Comparison of ENCODE assay signal across 15 cellular contexts in genomic region chr9:77021289-77021927, GRCh38. TPM values are rescaled to one million over a fixed set of nuclear protein-coding genes. Genes with fewer than 3 reads are reported as not detected.
DNase-seq lines count a peak whose midpoint lies in the region; ATAC-seq and TF ChIP-seq lines count a peak whose summit lies in the region.
"Had no signal": no experiment of that assay in that cellular context is flagged by ENCODE, and none has a peak within 500 bp of the region (broad histone marks: within the 10 kb centered on the region; RNA-seq: fewer than 3 reads in every experiment).

No MANE protein-coding gene starts in this region.

- no peaks in the 10 kb centered on the region for H3K9me3 ChIP-seq in SK-N-SH
- H3K9me3 ChIP-seq in naive thymus-derived CD4-positive, alpha-beta T cell (ENCODE audit: control insufficient read depth in 2 of 3, low read length in 3 of 3), result no peaks in the 10 kb centered on the region
- no peaks in the 10 kb centered on the region for H3K9me3 ChIP-seq in Caco-2
- H3K9me3 ChIP-seq: ascending aorta had no signal

- POLR2A ChIA-PET in SK-N-SH (lab: Yijun Ruan, JAX), result interaction anchor here (0.5 kb wide), 1 partner anchor 110 kb away, joined by 3 read pairs; no protein-coding TSS in a partner anchor
- POLR2A ChIA-PET in naive thymus-derived CD4-positive, alpha-beta T cell (lab: Charles Lee), result no interaction called here
- POLR2A ChIA-PET in Caco-2 (lab: Charles Lee), result no interaction called here

- H3K4me1 ChIP-seq in SK-N-SH (ENCODE audit: control insufficient read depth in 1 of 2, insufficient read depth in 2 of 2, low read depth in 1 of 2, low read length in 1 of 2) (no peaks in the 10 kb centered on the region; a peak in 1 of 4 replicates), Caco-2 (no peaks in the 10 kb centered on the region)
- H3K4me1 ChIP-seq in naive thymus-derived CD4-positive, alpha-beta T cell (ENCODE audit: control insufficient read depth in 2 of 2, insufficient read depth in 2 of 2, low read length in 2 of 2), result peaks cover 3 to 8% of the 10 kb centered on the region in 2 donors

- no peak for TF ChIP-seq RAD21 in SK-N-SH (IDR thresholded peaks at IDR 0.05; ENCODE audit: low read length)

- H3K4me3 ChIP-seq in SK-N-SH (ENCODE audit: low read depth in 2 of 2, low read length in 1 of 2) (no peak overlapping the region), Caco-2 (ENCODE audit: low read depth, low read length) (no peak overlapping the region)
- no peak overlapping the region for H3K4me3 ChIP-seq in naive thymus-derived CD4-positive, alpha-beta T cell (ENCODE audit: low read length)

- H3K9ac ChIP-seq in SK-N-SH, result no peak overlapping the region

- H3K36me3 ChIP-seq in SK-N-SH (replicated peaks in 1 of 2; ENCODE audit: control insufficient read depth in 1 of 2, insufficient read depth in 2 of 2, low read length in 1 of 2) (no peaks in the 10 kb centered on the region), Caco-2 (ENCODE audit: control insufficient read depth, insufficient read depth, low read length) (no peaks in the 10 kb centered on the region)
- H3K36me3 ChIP-seq in naive thymus-derived CD4-positive, alpha-beta T cell (ENCODE audit: control insufficient read depth in 2 of 3, insufficient read depth in 3 of 3, low read length in 3 of 3), result no peaks in the 10 kb centered on the region
- H3K36me3 ChIP-seq: ascending aorta had no signal

- intact Hi-C loops in naive thymus-derived CD4-positive, alpha-beta T cell (cut with micrococcal nuclease), result no loop called here
- intact Hi-C loops in Caco-2 (cut with micrococcal nuclease; ENCODE audit: unreplicated experiment), result no loop called here

- no peaks in the 10 kb centered on the region for H3F3A ChIP-seq in SK-N-SH (replicated peaks; ENCODE audit: insufficient read depth)

- DNase-seq in SK-N-SH (peak; percentile 23), GM20000 (ENCODE audit: low spot score) (peak; percentile 36), progenitor cell of endocrine pancreas (ENCODE audit: low spot score, unreplicated experiment) (no peak), Caco-2 (no peak)
- DNase-seq in naive thymus-derived CD4-positive, alpha-beta T cell, result no peak
- DNase-seq in central memory CD4-positive, alpha-beta T cell, result no peak
- DNase-seq: left colon, NCI-H1694, small intestine, T1000 had no signal

- H2AFZ ChIP-seq in SK-N-SH (ENCODE audit: low read depth), result no peak overlapping the region

- H3K36me3 Mint-ChIP-seq in brain (no peaks in the 10 kb centered on the region), progenitor cell of endocrine pancreas (ENCODE audit: insufficient read depth) (no peaks in the 10 kb centered on the region), Caco-2 (ENCODE audit: insufficient read depth, unreplicated experiment) (no peaks in the 10 kb centered on the region)
- peaks cover 0 to 7% (median 0%) of the 10 kb centered on the region in 5 donors for H3K36me3 Mint-ChIP-seq in naive thymus-derived CD4-positive, alpha-beta T cell

- no TSS peak for BruUV-seq in Caco-2 (replicated peaks; lab: Mats Ljungman, UMichigan)

- H3K79me2 ChIP-seq in SK-N-SH (ENCODE audit: insufficient read depth), result no peaks in the 10 kb centered on the region

- peaks cover 47% of the 10 kb centered on the region for H3K4me1 Mint-ChIP-seq in brain
- peaks cover 12 to 37% (median 26%) of the 10 kb centered on the region in 7 donors for H3K4me1 Mint-ChIP-seq in naive thymus-derived CD4-positive, alpha-beta T cell
- H3K4me1 Mint-ChIP-seq in progenitor cell of endocrine pancreas (ENCODE audit: low read depth), result peaks cover 7% of the 10 kb centered on the region
- no peaks in the 10 kb centered on the region for H3K4me1 Mint-ChIP-seq in Caco-2 (ENCODE audit: low read depth, unreplicated experiment)

- TF ChIP-seq CTCF in SK-N-SH (IDR thresholded peaks at IDR 0.05), result no peak
- no peak for TF ChIP-seq CTCF in GM20000 (IDR thresholded peaks at IDR 0.05; ENCODE audit: extremely low read depth, missing control alignments)
- TF ChIP-seq CTCF in brain (conservative IDR thresholded peaks at IDR 0.05), result no peak
- no peak for TF ChIP-seq CTCF in progenitor cell of endocrine pancreas (IDR thresholded peaks at IDR 0.05; ENCODE audit: unreplicated experiment)
- TF ChIP-seq CTCF in Caco-2 (IDR thresholded peaks at IDR 0.05; ENCODE audit: insufficient read depth in 1 of 2, low read depth in 1 of 2, low read length in 1 of 2, severe bottlenecking in 1 of 2, unreplicated experiment in 1 of 2), result no peak

- 3% methylated on average over 22 of the region's 24 CpGs for WGBS in SK-N-SH (ENCODE audit: low lambda C conversion rate)

- CTCF ChIA-PET in SK-N-SH (lab: Yijun Ruan, JAX) (interaction anchor here (1.2 kb wide), 1 partner anchor 211 kb away, joined by 3 read pairs; no protein-coding TSS in a partner anchor), Caco-2 (lab: Charles Lee) (no interaction called here)
- CTCF ChIA-PET in naive thymus-derived CD4-positive, alpha-beta T cell (lab: Charles Lee), result no interaction called here

- H3K27me3 ChIP-seq in SK-N-SH (ENCODE audit: insufficient read depth), result peaks cover 94% of the 10 kb centered on the region
- peaks cover 0 to 8% of the 10 kb centered on the region in 2 donors for H3K27me3 ChIP-seq in naive thymus-derived CD4-positive, alpha-beta T cell (ENCODE audit: control insufficient read depth in 2 of 2, insufficient read depth in 2 of 2, low read length in 2 of 2)
- H3K27me3 ChIP-seq in Caco-2 (replicated peaks; ENCODE audit: control insufficient read depth, insufficient read depth, low read length), result no peaks in the 10 kb centered on the region

- H3K27me3 Mint-ChIP-seq in brain, result peaks cover 97% of the 10 kb centered on the region
- peaks cover 65 to 88% (median 82%) of the 10 kb centered on the region in 5 donors for H3K27me3 Mint-ChIP-seq in naive thymus-derived CD4-positive, alpha-beta T cell
- peaks cover 92% of the 10 kb centered on the region for H3K27me3 Mint-ChIP-seq in progenitor cell of endocrine pancreas
- peaks cover 9% of the 10 kb centered on the region for H3K27me3 Mint-ChIP-seq in Caco-2 (ENCODE audit: insufficient read depth, unreplicated experiment)

- no peaks in the 10 kb centered on the region for H3K9me2 ChIP-seq in SK-N-SH

- H3K4me3 Mint-ChIP-seq in brain, result peak overlapping the region in 3 of 5 experiments; percentile 11 to 63 (median 51)
- peak overlapping the region; percentile 23 to 80 (median 58) for H3K4me3 Mint-ChIP-seq in naive thymus-derived CD4-positive, alpha-beta T cell
- no peak overlapping the region for H3K4me3 Mint-ChIP-seq in progenitor cell of endocrine pancreas (ENCODE audit: low read depth)
- no peak overlapping the region for H3K4me3 Mint-ChIP-seq in Caco-2 (ENCODE audit: unreplicated experiment)

- no peak for TF ChIP-seq EP300 in SK-N-SH (IDR thresholded peaks at IDR 0.05; ENCODE audit: borderline replicate concordance in 1 of 2, low read depth in 1 of 2, low read length in 1 of 2)

- no peaks in the 10 kb centered on the region for H4K20me1 ChIP-seq in SK-N-SH (ENCODE audit: insufficient read depth)

- no peak overlapping the region for H3K27ac Mint-ChIP-seq in brain
- peak overlapping the region in 1 of 9 donors; percentile 82 for H3K27ac Mint-ChIP-seq in naive thymus-derived CD4-positive, alpha-beta T cell
- H3K27ac Mint-ChIP-seq in progenitor cell of endocrine pancreas, result no peak overlapping the region
- no peak overlapping the region for H3K27ac Mint-ChIP-seq in Caco-2 (ENCODE audit: unreplicated experiment)

- H3K4me2 ChIP-seq in SK-N-SH, result no peak overlapping the region

- no peak for ATAC-seq in SK-N-SH treated with all-trans-retinoic acid at 6 μM for 48 hours
- no peak for ATAC-seq in naive thymus-derived CD4-positive, alpha-beta T cell

- peaks cover 0 to 7% (median 0%) of the 10 kb centered on the region in 5 experiments for H3K9me3 Mint-ChIP-seq in brain
- peaks cover 0 to 5% (median 0%) of the 10 kb centered on the region in 11 donors for H3K9me3 Mint-ChIP-seq in naive thymus-derived CD4-positive, alpha-beta T cell
- no peaks in the 10 kb centered on the region for H3K9me3 Mint-ChIP-seq in progenitor cell of endocrine pancreas (ENCODE audit: low read depth)
- H3K9me3 Mint-ChIP-seq in Caco-2 (ENCODE audit: unreplicated experiment), result no peaks in the 10 kb centered on the region

- no peak overlapping the region for H3K27ac ChIP-seq in SK-N-SH (ENCODE audit: low read depth in 2 of 2, low read length in 1 of 2)
- H3K27ac ChIP-seq in naive thymus-derived CD4-positive, alpha-beta T cell (ENCODE audit: low read depth, low read length), result no peak overlapping the region
- H3K27ac ChIP-seq: ascending aorta had no signal

TF ChIP-seq in SK-N-SH, 30 proteins besides CTCF, POLR2A, EP300 and RAD21 (continues in another document):
- TF ChIP-seq USF2 (IDR thresholded peaks at IDR 0.05; ENCODE audit: borderline replicate concordance, low read depth, low read length), result no peak

TF ChIP-seq in SK-N-SH treated with all-trans-retinoic acid at 6 μM for 48 hours, 23 proteins besides CTCF, POLR2A, EP300 and RAD21:
- TF ChIP-seq OSR1 (CRISPR knock-in tag; IDR thresholded peaks at IDR 0.05) (no peak), CSRNP3 (CRISPR knock-in tag; IDR thresholded peaks at IDR 0.05) (no peak)
TF ChIP-seq in SK-N-SH treated with all-trans-retinoic acid at 6 μM for 48 hours: peak in this region for 0.

RNA-seq across cellular contexts. Expression of gene FOXB2, which starts 2.0 kb away (rescaled TPM):
- polyA plus RNA-seq in SK-N-SH (2012; rRNA removed) (not detected in 2 replicates), brain (ENCODE audit: insufficient read depth, low read depth, low replicate concordance) (0.68 TPM)
- not detected in 2 replicates for polyA plus RNA-seq in SK-N-SH (2012; cell fraction: cytosol; rRNA removed)
- polyA plus RNA-seq in SK-N-SH (2012; cell fraction: nucleus; rRNA removed), result not detected in 2 replicates
- not detected for total RNA-seq in naive thymus-derived CD4-positive, alpha-beta T cell
- not detected for polyA plus RNA-seq in naive thymus-derived CD4-positive, alpha-beta T cell
- total RNA-seq in progenitor cell of endocrine pancreas (not detected in 2 replicates), Caco-2 (2022) (not detected in 2 replicates)
- total RNA-seq: A673, ascending aorta, left colon, RPMI7951 had no signal
- polyA plus RNA-seq: small intestine had no signal

Comparison
In these comparisons a context has a peak if more than half of its experiments do, and no peak if none do; other contexts are left out.
1. DNase-seq: peak in SK-N-SH (single experiment) and GM20000 (single experiment); none in naive thymus-derived CD4-positive, alpha-beta T cell (0 of 9), progenitor cell of endocrine pancreas (single experiment), central memory CD4-positive, alpha-beta T cell (single experiment) and Caco-2 (0 of 2).
2. H3K4me3 Mint-ChIP-seq: peak in brain (3 of 5) and naive thymus-derived CD4-positive, alpha-beta T cell (10 of 10); none in progenitor cell of endocrine pancreas (single experiment) and Caco-2 (single experiment).